12 cellular contexts compared by ENCODE assay signal in the genomic region with DNA sequence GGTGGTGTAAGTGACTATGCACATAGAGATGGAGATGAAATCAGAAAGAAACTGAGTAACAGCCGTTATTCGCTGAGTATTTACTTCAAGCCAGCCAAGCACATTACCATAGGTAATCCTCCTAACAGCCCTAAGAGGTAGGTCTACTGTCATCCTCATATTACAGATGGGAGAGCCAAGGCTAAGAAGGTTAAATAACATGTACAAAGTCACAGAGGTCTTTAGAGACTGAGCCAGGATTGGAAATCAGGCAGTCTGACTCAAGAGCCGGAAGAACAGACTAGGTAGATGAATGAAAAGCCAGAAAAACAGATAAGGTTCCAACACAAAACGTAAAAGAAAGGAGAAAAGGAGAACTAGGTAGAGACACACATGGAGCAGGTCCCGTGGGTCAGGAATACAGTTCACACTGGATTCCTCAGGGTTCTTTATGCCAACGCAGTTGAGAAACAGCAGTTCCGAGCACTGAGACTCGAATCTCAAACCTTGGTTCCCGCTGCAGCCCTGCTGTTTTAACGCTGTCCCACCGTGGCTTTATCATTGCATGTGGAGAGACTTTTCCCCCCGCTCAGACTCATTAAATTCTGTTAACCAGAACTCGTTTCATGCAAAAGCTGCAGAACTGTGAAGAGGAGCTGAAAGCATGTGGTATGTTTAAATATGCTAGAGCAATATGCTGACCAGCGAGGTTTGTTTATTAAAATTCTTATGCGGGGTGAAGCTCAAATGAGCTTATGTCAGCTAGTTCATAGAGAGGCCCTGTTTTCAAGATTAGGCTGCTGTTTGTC.
A peak's percentile ranks its signal among the peaks of the same experiment; 100 is the strongest.
DNase-seq lines count a peak whose midpoint lies in the region; ATAC-seq and TF ChIP-seq lines count a peak whose summit lies in the region.
"Had no signal": no experiment of that assay in that cellular context is flagged by ENCODE, and none has a peak within 500 bp of the region (broad histone marks: within the 10 kb centered on the region; RNA-seq: fewer than 3 reads in every experiment).

No MANE protein-coding gene starts in this region.

- 44% methylated on average over 15 of the region's 15 CpGs for WGBS in right cardiac atrium

- no peaks in the 10 kb centered on the region for H3K36me3 Mint-ChIP-seq in type B pancreatic cell

- no peak for DNase-seq in left ventricle myocardium inferior
- DNase-seq in right cardiac atrium = no peak
- DNase-seq in RPMI8226 = peak; percentile 89
- peak; percentile 7 for DNase-seq in fibroblast of pulmonary artery (ENCODE audit: low read depth)
- DNase-seq in type B pancreatic cell (ENCODE audit: extremely low spot score, unreplicated experiment) = no peak
- no peak for DNase-seq in mucosa of gallbladder (ENCODE audit: low spot score)
- no peak for DNase-seq in activated naive CD4-positive, alpha-beta T cell treated with anti-CD3 and anti-CD28 coated beads, Interleukin-2, amount 50 U/mL, for 16 hours
- DNase-seq: activated CD4-positive, alpha-beta T cell treated with anti-CD3 and anti-CD28 coated beads, Interleukin-2, amount 50 U/mL, for 4 hours; adrenal gland; NCI-H1417 had no signal

- no peaks in the 10 kb centered on the region for H3K36me3 ChIP-seq in left ventricle myocardium inferior
- H3K36me3 ChIP-seq: adrenal gland had no signal

- peak overlapping the region; percentile 47 for H3K27ac ChIP-seq in left ventricle myocardium inferior (replicated peaks)
- H3K27ac ChIP-seq in right cardiac atrium (ENCODE audit: low read length) = no peak overlapping the region
- H3K27ac ChIP-seq: adrenal gland had no signal

- no peaks in the 10 kb centered on the region for H3K27me3 ChIP-seq in left ventricle myocardium inferior (ENCODE audit: low read depth)
- H3K27me3 ChIP-seq in right cardiac atrium (ENCODE audit: control insufficient read depth, insufficient read depth) = no peaks in the 10 kb centered on the region
- H3K27me3 ChIP-seq: adrenal gland had no signal

- H3K9me3 Mint-ChIP-seq in type B pancreatic cell = peaks cover 4% of the 10 kb centered on the region

- H3K27me3 Mint-ChIP-seq in type B pancreatic cell = no peaks in the 10 kb centered on the region

- no peaks in the 10 kb centered on the region for H3K9me3 ChIP-seq in left ventricle myocardium inferior (replicated peaks)
- H3K9me3 ChIP-seq in right cardiac atrium (ENCODE audit: control insufficient read depth, low read length) = no peaks in the 10 kb centered on the region
- H3K9me3 ChIP-seq: adrenal gland had no signal

- peaks cover 38% of the 10 kb centered on the region for H3K4me1 Mint-ChIP-seq in type B pancreatic cell (ENCODE audit: unreplicated experiment)

- H3K4me1 ChIP-seq in left ventricle myocardium inferior (peaks cover 23% of the 10 kb centered on the region), right cardiac atrium (ENCODE audit: control insufficient read depth, insufficient read depth, low read length) (no peaks in the 10 kb centered on the region)

- ATAC-seq in right cardiac atrium (no peak), HG03135 (IDR thresholded peaks at IDR 0.05; ENCODE audit: unreplicated experiment) (no peak)
- ATAC-seq: HCT116 had no signal

- H3K4me3 ChIP-seq in left ventricle myocardium inferior (peak overlapping the region; percentile 5), right cardiac atrium (ENCODE audit: low read length) (no peak overlapping the region), fibroblast of pulmonary artery (replicated peaks; ENCODE audit: low read depth, low read length) (no peak overlapping the region)
- H3K4me3 ChIP-seq: adrenal gland had no signal

- no peak overlapping the region for H3K27ac Mint-ChIP-seq in type B pancreatic cell

- peak overlapping the region; percentile 5 for H3K4me3 Mint-ChIP-seq in type B pancreatic cell

- no peak for TF ChIP-seq CTCF in left ventricle myocardium inferior (IDR thresholded peaks at IDR 0.05; ENCODE audit: borderline replicate concordance)
- no peak for TF ChIP-seq CTCF in fibroblast of pulmonary artery (IDR thresholded peaks at IDR 0.05; ENCODE audit: low read length, missing control alignments)
- no peak for TF ChIP-seq CTCF in type B pancreatic cell (conservative IDR thresholded peaks at IDR 0.05)

- intact Hi-C loops in left ventricle myocardium inferior (cut with micrococcal nuclease) (no loop called here), right cardiac atrium (cut with DNase I) (no loop called here)

Comparison
In these comparisons a context has a peak if more than half of its experiments do, and no peak if none do; other contexts are left out.
1. DNase-seq: peak in RPMI8226 (single experiment) and fibroblast of pulmonary artery (single experiment); none in left ventricle myocardium inferior (single experiment), right cardiac atrium (0 of 3), type B pancreatic cell (single experiment), mucosa of gallbladder (single experiment) and activated naive CD4-positive, alpha-beta T cell treated with anti-CD3 and anti-CD28 coated beads, Interleukin-2, amount 50 U/mL, for 16 hours (single experiment).